ENCODE assay signal across 9 cellular contexts in the genomic region with DNA sequence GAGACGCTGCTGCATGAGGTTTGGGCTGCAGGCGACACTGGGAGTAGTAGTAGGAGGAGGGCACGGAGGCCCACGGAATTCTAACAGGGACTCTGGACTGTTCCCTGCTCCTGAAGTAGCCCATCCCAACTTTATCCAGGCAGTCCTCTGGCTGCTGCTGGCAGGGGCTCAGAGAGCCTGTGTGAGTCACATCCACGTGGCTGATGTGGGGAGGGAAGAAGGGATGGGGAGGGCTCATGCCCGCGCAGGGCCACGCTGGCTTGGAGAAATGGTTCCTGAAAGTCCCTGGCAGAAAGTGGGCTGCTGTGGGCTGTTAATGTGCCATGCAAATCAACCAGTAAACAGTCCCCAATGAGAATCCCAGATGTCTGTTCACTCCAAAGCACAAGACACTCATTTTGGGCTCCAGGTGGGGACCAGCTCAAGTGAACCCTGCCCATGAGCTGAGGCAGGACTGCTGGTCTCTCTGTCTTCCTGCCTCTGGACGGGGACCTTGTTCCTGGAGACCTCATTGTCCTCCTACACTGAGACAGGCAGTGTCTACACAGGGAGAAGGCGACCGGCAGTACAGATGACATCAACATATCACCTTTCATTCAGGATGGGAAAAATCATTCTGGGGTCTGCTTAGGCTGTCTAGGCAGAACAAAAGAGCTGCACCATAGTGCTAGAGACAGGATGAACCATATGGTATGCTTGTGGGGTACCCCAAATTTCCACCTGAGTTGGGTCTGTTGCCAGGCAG. TPM values are rescaled to one million over a fixed set of nuclear protein-coding genes. Genes with fewer than 3 reads are reported as not detected.
DNase-seq lines count a peak whose midpoint lies in the region; ATAC-seq and TF ChIP-seq lines count a peak whose summit lies in the region.
"Had no signal": no experiment of that assay in that cellular context is flagged by ENCODE, and none has a peak within 500 bp of the region (broad histone marks: within the 10 kb centered on the region; RNA-seq: fewer than 3 reads in every experiment).

No MANE protein-coding gene starts in this region.

- H3K27ac ChIP-seq in lower lobe of right lung (peak overlapping the region; percentile 19), thyroid gland (peak overlapping the region in 2 of 3 donors; percentile 10 to 40)
- H3K27ac ChIP-seq: epithelial cell of prostate had no signal

- no peaks in the 10 kb centered on the region for H3K36me3 ChIP-seq in lower lobe of right lung
- no peaks in the 10 kb centered on the region for H3K36me3 ChIP-seq in thyroid gland

- intact Hi-C loops in lower lobe of right lung (cut with DNase I) (no loop called here), thyroid gland (cut with DNase I) (no loop called here)

- H3K4me3 ChIP-seq in lower lobe of right lung, result no peak overlapping the region
- H3K4me3 ChIP-seq in thyroid gland (replicated peaks in 1 of 3), result no peak overlapping the region

- ATAC-seq in lower lobe of right lung (peak; percentile 73 to 79), HG03378 (IDR thresholded peaks at IDR 0.05; ENCODE audit: unreplicated experiment) (no peak)

- peak; percentile 73 for DNase-seq in LHCN-M2 (ENCODE audit: low read depth)
- peak; percentile 42 for DNase-seq in dermis blood vessel endothelial cell
- peak; percentile 59 for DNase-seq in lower lobe of right lung
- peak; percentile 22 to 33 for DNase-seq in thyroid gland
- DNase-seq in SK-N-DZ (ENCODE audit: low spot score), result no peak
- DNase-seq in NCI-H2107 (lab: John Stamatoyannopoulos, UW), result no peak
- no peak for DNase-seq in T-helper 9 cell

- H3K9me3 ChIP-seq in lower lobe of right lung (no peaks in the 10 kb centered on the region), thyroid gland (no peaks in the 10 kb centered on the region)

- peak in 1 of 2 donors; percentile 23 for TF ChIP-seq POLR2A in thyroid gland (IDR thresholded peaks at IDR 0.05)

- 74% methylated on average over 10 to 11 of the region's 11 CpGs for WGBS in thyroid gland, 2 donors

- no peaks in the 10 kb centered on the region for H3K27me3 ChIP-seq in lower lobe of right lung (ENCODE audit: low read depth)
- no peaks in the 10 kb centered on the region for H3K27me3 ChIP-seq in thyroid gland

- H3K4me1 ChIP-seq in lower lobe of right lung (peaks cover 34% of the 10 kb centered on the region), thyroid gland (peaks cover 0 to 7% of the 10 kb centered on the region in 2 donors)

- TF ChIP-seq CTCF in lower lobe of right lung (IDR thresholded peaks at IDR 0.05), result no peak
- TF ChIP-seq CTCF in thyroid gland (IDR thresholded peaks at IDR 0.05), result no peak

RNA-seq across cellular contexts. Expression of gene FMOD, which starts 57.7 kb away (rescaled TPM):
- total RNA-seq in LHCN-M2 (2014; rRNA removed) (3.0 and 3.1 TPM in 2 replicates), dermis blood vessel endothelial cell (11.4 and 21.2 TPM in 2 replicates), lower lobe of right lung (28.9 TPM), thyroid gland (100 to 1,000 TPM in 3 of 4 donors, 10 to 100 TPM in 1; 67.7 to 173 (median 111) TPM)
- polyA plus RNA-seq in LHCN-M2 (2012), result 2.8 TPM
- 0.14 and 0.19 TPM in 2 replicates for polyA plus RNA-seq in SK-N-DZ (2014; cell fraction: cytosol; rRNA removed)
- polyA plus RNA-seq in SK-N-DZ (2014; cell fraction: nucleus; rRNA removed), result 0.14 TPM in 1 of 2 replicates, not detected in the other

Comparison
In these comparisons a context has a peak if more than half of its experiments do, and no peak if none do; other contexts are left out.
1. DNase-seq: peak in LHCN-M2 (single experiment), dermis blood vessel endothelial cell (single experiment), lower lobe of right lung (single experiment) and thyroid gland (2 of 2); none in SK-N-DZ (single experiment), NCI-H2107 (single experiment) and T-helper 9 cell (single experiment).